ENCODE assay signal across 20 cellular contexts in the genomic region with DNA sequence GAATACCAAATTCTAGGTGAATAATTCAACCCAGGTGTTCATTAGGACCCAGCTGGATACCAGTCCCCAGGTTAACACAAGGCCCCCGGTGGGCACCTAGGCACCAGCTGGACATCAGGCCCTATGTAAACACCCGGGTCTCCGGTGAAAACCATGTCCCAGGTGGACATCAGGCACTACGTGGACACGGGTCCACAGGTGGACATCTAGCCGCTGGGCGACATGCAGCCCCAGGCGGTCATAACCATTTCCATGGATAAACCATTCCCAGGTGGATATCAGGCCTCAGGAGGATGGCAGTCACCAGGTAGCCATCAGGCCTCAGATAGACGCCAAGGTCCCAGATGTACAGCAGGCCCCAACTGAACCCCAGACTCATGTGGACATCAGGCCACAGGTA. TPM values are rescaled to one million over a fixed set of nuclear protein-coding genes. Genes with fewer than 3 reads are reported as not detected.
"Had no signal": no experiment of that assay in that cellular context is flagged by ENCODE, and none has a peak within 500 bp of the region (broad histone marks: within the 10 kb centered on the region; RNA-seq: fewer than 3 reads in every experiment).

No MANE protein-coding gene starts in this region.

RNA-seq across cellular contexts. Expression of gene OR11H1, which starts 12.1 kb away (rescaled TPM):
- total RNA-seq: activated CD8-positive, alpha-beta memory T cell treated with anti-CD3 and anti-CD28 coated beads for 36 hours; activated CD8-positive, alpha-beta memory T cell treated with anti-CD3 and anti-CD28 coated beads, Interleukin-2, amount 10 ng/mL, durations not matched to agents 7 days and 5 days; activated CD8-positive, alpha-beta T cell treated with anti-CD3 and anti-CD28 coated beads for 36 hours; activated naive CD4-positive, alpha-beta T cell treated with anti-CD3 and anti-CD28 coated beads for 36 hours; activated naive CD8-positive, alpha-beta T cell treated with anti-CD3 and anti-CD28 coated beads for 36 hours; activated T-helper 1 cell treated with anti-CD3 and anti-CD28 coated beads, Interleukin-12 subunit alpha, Interleukin-12 subunit beta, Interleukin-2, Interleukin-4 antibody, amounts not matched to agents 30 ng/mL and 10 ng/mL and 1 ng/mL, durations not matched to agents 14 hours and 24 hours and 36 hours; activated T-helper 2 cell treated with anti-CD3 and anti-CD28 coated beads, Interferon-gamma antibody, Interleukin-2, Interleukin-4, amounts not matched to agents 10 μg/mL and 5 μg/mL and 100 μg/mL, durations not matched to agents 14 hours and 24 hours and 36 hours; adrenal gland; aorta; body of pancreas; colonic mucosa; dorsolateral prefrontal cortex; esophagus squamous epithelium; fibroblast of lung; fibroblast of villous mesenchyme; gastroesophageal sphincter; glomerular endothelial cell; T-cell; T-helper 2 cell treated with Interferon-gamma antibody and Interleukin-4, amounts not matched to agents 100 ng/mL and 5 ng/mL, for 36 hours; WTC11 had no signal
- polyA plus RNA-seq: adrenal gland, aorta, fibroblast of lung had no signal
